ENCODE assay signal across 21 cellular contexts in genomic region chr6:57434944-57435343, GRCh38.
"Had no signal": no experiment of that assay in that cellular context is flagged by ENCODE, and none has a peak within 500 bp of the region (broad histone marks: within the 10 kb centered on the region; RNA-seq: fewer than 3 reads in every experiment).

No MANE protein-coding gene starts in this region.

- H3K4me3 Mint-ChIP-seq: activated naive CD8-positive, alpha-beta T cell treated with anti-CD3 and anti-CD28 coated beads, Interleukin-2, amount 50 U/mL, for 24 hours; naive thymus-derived CD4-positive, alpha-beta T cell had no signal

- H3K27me3 ChIP-seq: gastrocnemius medialis, heart right ventricle, spleen, transverse colon had no signal

- H3K9me3 Mint-ChIP-seq: activated naive CD8-positive, alpha-beta T cell treated with anti-CD3 and anti-CD28 coated beads, Interleukin-2, amount 50 U/mL, for 24 hours; naive thymus-derived CD4-positive, alpha-beta T cell had no signal

- H3K27me3 Mint-ChIP-seq: activated naive CD8-positive, alpha-beta T cell treated with anti-CD3 and anti-CD28 coated beads, Interleukin-2, amount 50 U/mL, for 24 hours; naive thymus-derived CD4-positive, alpha-beta T cell had no signal

- DNase-seq: activated CD4-positive, alpha-beta T cell treated with anti-CD3 and anti-CD28 coated beads, Interleukin-2, amount 50 U/mL, for 4 hours; activated CD4-positive, CD25-positive, alpha-beta regulatory T cell treated with anti-CD3 and anti-CD28 coated beads, Interleukin-2, amount 50 U/mL, for 72 hours; activated naive CD8-positive, alpha-beta T cell treated with anti-CD3 and anti-CD28 coated beads, Interleukin-2, amount 50 U/mL, for 24 hours; activated T-cell treated with anti-CD3 and anti-CD28 coated beads, Interleukin-2, amount 50 U/mL, for 48 hours; central memory CD4-positive, alpha-beta T cell; cortex of kidney; effector CD8-positive, alpha-beta T cell; gastrocnemius medialis; heart right ventricle; kidney; left ventricle myocardium superior; midbrain; naive thymus-derived CD4-positive, alpha-beta T cell; occipital lobe; psoas muscle; spleen; stimulated activated CD4-positive, alpha-beta T cell treated with anti-CD3 and anti-CD28 coated beads, Interleukin-1b, Interleukin-23, amount 100 ng/mL, for 48 hours; stimulated activated naive CD4-positive, alpha-beta T cell; substantia nigra had no signal

- H3K9me3 ChIP-seq: gastrocnemius medialis, heart right ventricle, psoas muscle, spleen, transverse colon had no signal

- H3K27ac ChIP-seq: gastrocnemius medialis, heart right ventricle, psoas muscle, transverse colon had no signal

- ATAC-seq: activated naive CD8-positive, alpha-beta T cell treated with anti-CD3 and anti-CD28 coated beads, Interleukin-2, amount 50 U/mL, for 24 hours; gastrocnemius medialis; heart right ventricle; left ventricle myocardium superior; naive thymus-derived CD4-positive, alpha-beta T cell; psoas muscle; sciatic nerve had no signal

- H3K4me3 ChIP-seq: gastrocnemius medialis, heart right ventricle, psoas muscle, spleen, transverse colon had no signal

- H3K36me3 ChIP-seq: gastrocnemius medialis, heart right ventricle, spleen, transverse colon had no signal

- H3K27ac Mint-ChIP-seq: activated naive CD8-positive, alpha-beta T cell treated with anti-CD3 and anti-CD28 coated beads, Interleukin-2, amount 50 U/mL, for 24 hours; naive thymus-derived CD4-positive, alpha-beta T cell had no signal
